1 cellular context compared by ENCODE assay signal in the genomic region with DNA sequence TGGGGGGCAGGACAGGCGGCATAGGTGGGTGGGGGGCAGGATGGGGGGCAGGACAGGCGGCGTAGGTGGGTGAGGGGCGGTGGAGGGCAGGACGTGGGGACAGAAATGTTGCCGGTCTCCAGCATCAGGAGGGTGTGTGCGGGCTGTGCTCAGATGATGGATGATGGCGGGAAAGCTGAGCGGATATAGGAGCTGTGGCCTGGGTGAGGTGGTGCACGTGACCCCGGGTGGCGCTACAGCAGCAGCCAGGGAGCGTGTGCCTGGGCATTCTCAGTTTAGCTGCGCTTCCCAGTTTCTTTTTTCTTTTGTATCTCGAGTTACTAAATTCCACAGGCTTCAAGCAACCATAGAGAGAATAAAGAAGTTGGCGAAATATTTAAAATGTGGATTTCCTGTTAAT.
TF ChIP-seq lines count a peak whose summit lies in the region.

No MANE protein-coding gene starts in this region.

TF ChIP-seq in H1, 55 proteins besides CTCF, POLR2A, EP300 and RAD21:
- TF ChIP-seq FOSL1 (IDR thresholded peaks at IDR 0.05; ENCODE audit: insufficient read depth, low read depth, low read length) (no peak), KDM5A (IDR thresholded peaks at IDR 0.05; ENCODE audit: low read length) (no peak), HDAC6 (IDR thresholded peaks at IDR 0.05; ENCODE audit: low read depth, low read length) (no peak), SUZ12 (IDR thresholded peaks at IDR 0.05; ENCODE audit: low read length) (no peak), POU5F1 (IDR thresholded peaks at IDR 0.05; ENCODE audit: low read depth, low read length) (no peak), SAP30 (IDR thresholded peaks at IDR 0.05; ENCODE audit: insufficient read depth, insufficient replicate concordance, low read length) (no peak), PHF8 (conservative IDR thresholded peaks at IDR 0.05; ENCODE audit: low read depth, low read length) (no peak), YY1 (IDR thresholded peaks at IDR 0.05; ENCODE audit: low read depth, low read length) (no peak), CEBPB (IDR thresholded peaks at IDR 0.05; ENCODE audit: low read depth, low read length) (no peak), BCL11A (IDR thresholded peaks at IDR 0.05; ENCODE audit: low read depth in 2 of 2, low read length in 2 of 2) (no peak), POLR2AphosphoS5 (IDR thresholded peaks at IDR 0.05; ENCODE audit: low read depth, low read length) (peak; percentile 40; the same call in 1 of the 2 replicates)
- TF ChIP-seq, protein P1, sequence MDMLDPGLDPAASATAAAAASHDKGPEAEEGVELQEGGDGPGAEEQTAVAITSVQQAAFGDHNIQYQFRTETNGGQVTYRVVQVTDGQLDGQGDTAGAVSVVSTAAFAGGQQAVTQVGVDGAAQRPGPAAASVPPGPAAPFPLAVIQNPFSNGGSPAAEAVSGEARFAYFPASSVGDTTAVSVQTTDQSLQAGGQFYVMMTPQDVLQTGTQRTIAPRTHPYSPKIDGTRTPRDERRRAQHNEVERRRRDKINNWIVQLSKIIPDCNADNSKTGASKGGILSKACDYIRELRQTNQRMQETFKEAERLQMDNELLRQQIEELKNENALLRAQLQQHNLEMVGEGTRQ (IDR thresholded peaks at IDR 0.05; ENCODE audit: low read length) = no peak
- TF ChIP-seq, protein P2, sequence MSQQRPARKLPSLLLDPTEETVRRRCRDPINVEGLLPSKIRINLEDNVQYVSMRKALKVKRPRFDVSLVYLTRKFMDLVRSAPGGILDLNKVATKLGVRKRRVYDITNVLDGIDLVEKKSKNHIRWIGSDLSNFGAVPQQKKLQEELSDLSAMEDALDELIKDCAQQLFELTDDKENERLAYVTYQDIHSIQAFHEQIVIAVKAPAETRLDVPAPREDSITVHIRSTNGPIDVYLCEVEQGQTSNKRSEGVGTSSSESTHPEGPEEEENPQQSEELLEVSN (IDR thresholded peaks at IDR 0.05) = peak; percentile 91
- TF ChIP-seq, protein P3, sequence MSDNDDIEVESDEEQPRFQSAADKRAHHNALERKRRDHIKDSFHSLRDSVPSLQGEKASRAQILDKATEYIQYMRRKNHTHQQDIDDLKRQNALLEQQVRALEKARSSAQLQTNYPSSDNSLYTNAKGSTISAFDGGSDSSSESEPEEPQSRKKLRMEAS (IDR thresholded peaks at IDR 0.05) = peak; percentile 74
